ENCODE assay signal across 14 cellular contexts in genomic region chr4:163810757-163811156, GRCh38.
DNase-seq lines count a peak whose midpoint lies in the region; ATAC-seq, FAIRE-seq and TF ChIP-seq lines count a peak whose summit lies in the region.
"Had no signal": no experiment of that assay in that cellular context is flagged by ENCODE, and none has a peak within 500 bp of the region (broad histone marks: within the 10 kb centered on the region; RNA-seq: fewer than 3 reads in every experiment).

No MANE protein-coding gene starts in this region.

- H3K27ac ChIP-seq in RWPE2 (ENCODE audit: poor library complexity, severe bottlenecking) (no peak overlapping the region), ovary (no peak overlapping the region)
- H3K27ac ChIP-seq: left lung, SJCRH30 had no signal

- ATAC-seq in GM19468 (IDR thresholded peaks at IDR 0.05; ENCODE audit: extremely low read depth, unreplicated experiment) (peak; percentile 81), HG03039 (IDR thresholded peaks at IDR 0.05; ENCODE audit: unreplicated experiment) (peak; percentile 57), RWPE2 (ENCODE audit: low read depth) (peak; percentile 67), HG03457 (IDR thresholded peaks at IDR 0.05; ENCODE audit: unreplicated experiment) (no peak)
- ATAC-seq: left lung had no signal

- peak; percentile 2 for DNase-seq in GM18507 (ENCODE audit: extremely low spot score, insufficient read length, low read depth)
- no peak for DNase-seq in RWPE2 (ENCODE audit: low spot score)
- DNase-seq in NCI-H526 (lab: John Stamatoyannopoulos, UW) = no peak
- no peak for DNase-seq in T1000 (lab: John Stamatoyannopoulos, UW)
- no peak for DNase-seq in ovary
- DNase-seq: activated CD4-positive, alpha-beta memory T cell treated with anti-CD3 and anti-CD28 coated beads, Interleukin-2, amount 10 ng/mL, durations not matched to agents 7 days and 5 days; anterior cingulate cortex; left lung; NCI-H2029 treated with DMSO at 0.1 percent for 48 hours; NCI-H82; SJCRH30 had no signal

- no peaks in the 10 kb centered on the region for H3K27me3 ChIP-seq in RWPE2 (ENCODE audit: insufficient read depth, poor library complexity, severe bottlenecking)
- H3K27me3 ChIP-seq in ovary = no peaks in the 10 kb centered on the region
- H3K27me3 ChIP-seq: left lung, SJCRH30 had no signal

- no peak overlapping the region for H3K4me3 ChIP-seq in RWPE2 (ENCODE audit: severe bottlenecking)
- no peak overlapping the region for H3K4me3 ChIP-seq in ovary
- H3K4me3 ChIP-seq: left lung, SJCRH30 had no signal

- WGBS in ovary, 3 donors = 70 to 78% (median 78%) methylated on average over 3 of the region's 3 CpGs

- no peaks in the 10 kb centered on the region for H3K36me3 ChIP-seq in RWPE2 (ENCODE audit: low read depth)
- no peaks in the 10 kb centered on the region for H3K36me3 ChIP-seq in ovary
- H3K36me3 ChIP-seq: left lung, SJCRH30 had no signal

- TF ChIP-seq EP300 in ovary (IDR thresholded peaks at IDR 0.05) = no peak

- TF ChIP-seq CTCF in RWPE2 (IDR thresholded peaks at IDR 0.05; ENCODE audit: poor library complexity, severe bottlenecking) (no peak), ovary (IDR thresholded peaks at IDR 0.05) (no peak)

- H3K4me1 ChIP-seq in RWPE2 (ENCODE audit: insufficient read depth, poor library complexity, severe bottlenecking) (no peaks in the 10 kb centered on the region), ovary (ENCODE audit: insufficient read depth) (no peaks in the 10 kb centered on the region)
- H3K4me1 ChIP-seq: left lung, SJCRH30 had no signal

- H3K9me3 ChIP-seq in RWPE2 (ENCODE audit: severe bottlenecking) (peaks cover 1% of the 10 kb centered on the region), ovary (no peaks in the 10 kb centered on the region)
- H3K9me3 ChIP-seq: left lung, SJCRH30 had no signal

- peak; percentile 72 for FAIRE-seq in GM18507 (lab: Jason Lieb, UNC)

- intact Hi-C loops in ovary (cut with DNase I) = no loop called here

- TF ChIP-seq POLR2A in ovary (IDR thresholded peaks at IDR 0.05) = no peak
